28 cellular contexts compared by ENCODE assay signal in the genomic region with DNA sequence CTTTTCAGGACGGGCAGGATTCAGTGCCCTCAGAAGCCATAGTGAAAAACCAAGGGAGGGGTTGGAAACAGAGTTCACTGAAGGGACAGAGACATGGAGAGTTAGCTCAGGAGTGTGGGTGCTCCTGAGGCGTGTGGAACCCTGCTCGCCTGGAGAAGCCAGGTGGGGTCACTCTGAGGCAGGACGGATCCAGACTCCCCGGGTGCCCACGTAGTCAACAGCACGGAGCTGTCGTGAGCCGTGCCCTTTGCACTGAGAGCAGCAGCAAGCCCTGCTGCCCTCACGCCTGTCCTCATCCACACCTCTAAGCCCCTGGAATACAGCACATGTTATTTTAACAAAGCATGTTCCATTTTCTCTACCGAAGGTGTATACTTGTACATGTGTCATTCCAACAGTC.
"Had no signal": no experiment of that assay in that cellular context is flagged by ENCODE, and none has a peak within 500 bp of the region (broad histone marks: within the 10 kb centered on the region; RNA-seq: fewer than 3 reads in every experiment).

No MANE protein-coding gene starts in this region.

- H3K4me3 ChIP-seq: adrenal gland, breast epithelium, cardiac muscle cell, colonic mucosa, esophagus muscularis mucosa, gastrocnemius medialis had no signal

- H3K4me1 ChIP-seq: adrenal gland, breast epithelium, colonic mucosa had no signal

- H3K27me3 ChIP-seq: adrenal gland, breast epithelium, cardiac muscle cell, colonic mucosa, esophagus muscularis mucosa, foreskin keratinocyte, gastrocnemius medialis had no signal

- ATAC-seq: activated CD4-positive, alpha-beta T cell treated with anti-CD3 and anti-CD28 coated beads for 36 hours; activated CD8-positive, alpha-beta memory T cell treated with anti-CD3 and anti-CD28 coated beads, Interleukin-2, amount 10 ng/mL, durations not matched to agents 7 days and 5 days; activated CD8-positive, alpha-beta T cell treated with anti-CD3 and anti-CD28 coated beads, Interleukin-2, amount 10 ng/mL, durations not matched to agents 7 days and 5 days; activated naive CD8-positive, alpha-beta T cell treated with anti-CD3 and anti-CD28 coated beads, Interleukin-2, amount 50 U/mL, for 24 hours; foreskin keratinocyte; gastrocnemius medialis had no signal

- H3K9me3 ChIP-seq: adrenal gland, breast epithelium, colonic mucosa, esophagus muscularis mucosa, gastrocnemius medialis had no signal

- DNase-seq: activated CD4-positive, alpha-beta memory T cell treated with anti-CD3 and anti-CD28 coated beads for 36 hours; activated CD4-positive, alpha-beta T cell treated with anti-CD3 and anti-CD28 coated beads for 36 hours; activated CD4-positive, alpha-beta T cell treated with anti-CD3 and anti-CD28 coated beads, Interleukin-2, amount 10 ng/mL, durations not matched to agents 24 days and 14 days; activated CD4-positive, CD25-positive, alpha-beta regulatory T cell; activated CD4-positive, CD25-positive, alpha-beta regulatory T cell treated with anti-CD3 and anti-CD28 coated beads, Interleukin-2, amount 50 U/mL, for 72 hours; activated CD8-positive, alpha-beta memory T cell treated with anti-CD3 and anti-CD28 coated beads, Interleukin-2, amount 10 ng/mL, durations not matched to agents 7 days and 5 days; activated CD8-positive, alpha-beta memory T cell treated with anti-CD3 and anti-CD28 coated beads, Interleukin-2, amount 50 U/mL, for 4 hours; activated CD8-positive, alpha-beta T cell treated with anti-CD3 and anti-CD28 coated beads, Interleukin-2, amount 10 ng/mL, durations not matched to agents 7 days and 5 days; activated effector memory CD4-positive, alpha-beta T cell treated with anti-CD3 and anti-CD28 coated beads, Interleukin-2, amount 50 U/mL, for 16 hours; activated naive CD4-positive, alpha-beta T cell treated with anti-CD3 and anti-CD28 coated beads for 36 hours; activated naive CD8-positive, alpha-beta T cell treated with anti-CD3 and anti-CD28 coated beads for 36 hours; activated naive CD8-positive, alpha-beta T cell treated with anti-CD3 and anti-CD28 coated beads, Interleukin-2, amount 50 U/mL, for 24 hours; activated T-cell treated with anti-CD3 and anti-CD28 coated beads, Interleukin-2, amount 50 U/mL, for 1 hour; activated T-cell treated with anti-CD3 and anti-CD28 coated beads, Interleukin-2, amount 50 U/mL, for 48 hours; adrenal gland; amygdala; aorta; central memory CD4-positive, alpha-beta T cell; cerebellar nuclear complex; colonic mucosa; effector memory CD4-positive, alpha-beta T cell; foreskin keratinocyte; gastrocnemius medialis; glutamatergic neuron; T-helper 2 cell had no signal

- H3K36me3 ChIP-seq: adrenal gland, breast epithelium, cardiac muscle cell, colonic mucosa, gastrocnemius medialis had no signal

- H3K27ac ChIP-seq: adrenal gland, breast epithelium, cardiac muscle cell, colonic mucosa, esophagus muscularis mucosa, foreskin keratinocyte, gastrocnemius medialis had no signal
